In the genomic region with DNA sequence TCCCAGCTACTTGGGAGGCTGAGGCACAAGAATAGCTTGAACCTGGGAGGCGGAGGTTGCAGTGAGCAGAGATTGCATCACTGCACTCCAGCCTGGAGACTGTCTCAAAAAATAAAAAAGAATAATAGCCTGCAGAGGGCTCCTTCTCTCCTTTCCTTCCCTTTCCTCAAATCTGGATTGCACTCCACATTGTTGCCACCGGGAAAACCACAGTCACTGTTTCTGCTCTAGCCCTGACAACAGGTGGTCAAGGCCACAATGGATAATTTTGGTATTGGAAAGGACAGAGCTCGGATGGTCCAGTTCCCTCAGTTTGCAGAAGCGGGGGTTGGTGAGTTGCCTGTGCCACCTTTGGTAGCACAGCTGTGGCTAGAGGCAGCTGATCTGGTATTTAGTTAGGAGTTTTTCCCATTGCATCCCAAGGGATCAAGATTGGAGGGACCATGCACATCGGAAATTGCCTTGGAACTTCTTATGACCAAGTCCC, we compare ENCODE assay signal across 13 cellular contexts. TPM values are rescaled to one million over a fixed set of nuclear protein-coding genes. Genes with fewer than 3 reads are reported as not detected.
A peak's percentile ranks its signal among the peaks of the same experiment; 100 is the strongest.
DNase-seq lines count a peak whose midpoint lies in the region; ATAC-seq, FAIRE-seq and TF ChIP-seq lines count a peak whose summit lies in the region.
"Had no signal": no experiment of that assay in that cellular context is flagged by ENCODE, and none has a peak within 500 bp of the region (broad histone marks: within the 10 kb centered on the region; RNA-seq: fewer than 3 reads in every experiment).

No MANE protein-coding gene starts in this region.

- TF ChIP-seq POLR2A in K562 (conservative IDR thresholded peaks at IDR 0.05): no peak

- H4K20me1 ChIP-seq in BLaER1 treated with 17β-estradiol and CSF1 and Interleukin-3, amounts not matched to agents 10 nM and 100 nM: no peaks in the 10 kb centered on the region
- H4K20me1 ChIP-seq in K562 (replicated peaks; ENCODE audit: control insufficient read depth, insufficient read depth, low read length): no peaks in the 10 kb centered on the region

- intact Hi-C loops in K562 (cut with micrococcal nuclease): no loop called here
- intact Hi-C loops in activated CD4-positive, alpha-beta T cell treated with anti-CD3 and anti-CD28 coated beads for 36 hours (cut with DNase I, micrococcal nuclease): no loop called here

- H3K27ac Mint-ChIP-seq in activated naive CD4-positive, alpha-beta T cell treated with anti-CD3 and anti-CD28 coated beads, Interleukin-2, amount 10 ng/mL, durations not matched to agents 7 days and 5 days: no peak overlapping the region
- no peak overlapping the region for H3K27ac Mint-ChIP-seq in activated CD4-positive, alpha-beta T cell treated with anti-CD3 and anti-CD28 coated beads for 36 hours

- H3K9me3 ChIP-seq in BLaER1 treated with 17β-estradiol and CSF1 and Interleukin-3, amounts not matched to agents 10 nM and 100 nM (replicated peaks in 1 of 11): no peaks in the 10 kb centered on the region
- no peaks in the 10 kb centered on the region for H3K9me3 ChIP-seq in K562 (replicated peaks; ENCODE audit: control insufficient read depth, insufficient read depth, low read depth, low read length)

- in situ Hi-C loops in K562 (cut with MboI): loop anchor here (5.0 kb wide), 2 partner anchors 153 to 413 kb away; no protein-coding TSS in a partner anchor

- peak; percentile 29; the same call in 1 of the 3 replicates for ATAC-seq in K562
- no peak for ATAC-seq in HG03521 (IDR thresholded peaks at IDR 0.05; ENCODE audit: unreplicated experiment)
- no peak for ATAC-seq in activated CD4-positive, alpha-beta T cell treated with anti-CD3 and anti-CD28 coated beads for 36 hours

- H3K9me1 ChIP-seq in K562 (ENCODE audit: control insufficient read depth, insufficient read depth, low read length): no peaks in the 10 kb centered on the region

- FAIRE-seq in K562 (lab: Jason Lieb, UNC): no peak
- FAIRE-seq: GM12891 had no signal

- no peaks in the 10 kb centered on the region for H3K79me2 ChIP-seq in K562 (ENCODE audit: control insufficient read depth, insufficient read depth, low read length)

- 0 out of 22 replicates have a peak overlapping the region, but pooled peaks of 1 of the 11 experiments have one; percentile 5 for H3K9ac ChIP-seq in BLaER1 treated with 17β-estradiol and CSF1 and Interleukin-3, amounts not matched to agents 10 nM and 100 nM
- no peak overlapping the region for H3K9ac ChIP-seq in K562 (ENCODE audit: insufficient read depth in 1 of 2, low read depth in 2 of 2, low read length in 2 of 2)

- no peak overlapping the region for H3K4me3 Mint-ChIP-seq in activated naive CD4-positive, alpha-beta T cell treated with anti-CD3 and anti-CD28 coated beads, Interleukin-2, amount 10 ng/mL, durations not matched to agents 7 days and 5 days
- no peak overlapping the region for H3K4me3 Mint-ChIP-seq in activated CD4-positive, alpha-beta T cell treated with anti-CD3 and anti-CD28 coated beads for 36 hours

- CTCF ChIA-PET in K562 (lab: Yijun Ruan, JAX; ENCODE audit: low intra/inter-chr PET ratio): interaction anchor here (0.6 to 1.1 kb wide), 4 partner anchors 56 to 346 kb away, joined by 3 to 8 read pairs (median 4); no protein-coding TSS in a partner anchor
- CTCF ChIA-PET in activated naive CD4-positive, alpha-beta T cell treated with anti-CD3 and anti-CD28 coated beads, Interleukin-2, amount 10 ng/mL, durations not matched to agents 7 days and 5 days (lab: Charles Lee): interaction anchor here (0.9 to 8.7 kb wide), 3 partner anchors 148 to 417 kb away, joined by 4 to 153 read pairs (median 4); no protein-coding TSS in a partner anchor
- CTCF ChIA-PET in activated CD4-positive, alpha-beta T cell treated with anti-CD3 and anti-CD28 coated beads for 36 hours (lab: Charles Lee): interaction anchor here (0.9 to 8.2 kb wide), 3 partner anchors 64 to 151 kb away, joined by 3 to 173 read pairs (median 3); no protein-coding TSS in a partner anchor

- peaks cover 7 to 52% (median 43%) of the 10 kb centered on the region in 10 experiments for H3K4me1 ChIP-seq in BLaER1 treated with 17β-estradiol and CSF1 and Interleukin-3, amounts not matched to agents 10 nM and 100 nM
- 0 out of 5 replicates have a peak, but pooled peaks cover 0 to 3% of the 10 kb centered on the region in 2 experiments for H3K4me1 ChIP-seq in K562 (replicated peaks in 1 of 2; ENCODE audit: control insufficient read depth in 2 of 2, insufficient read depth in 2 of 2, low read length in 2 of 2)

- DNase-seq in HT-29 (ENCODE audit: low spot score): peak; percentile 26
- DNase-seq in K562 (ENCODE audit: extremely low read depth in 1 of 4, low spot score in 3 of 4): no peak
- DNase-seq in kidney epithelial cell (ENCODE audit: low read depth): no peak
- DNase-seq in pons (ENCODE audit: low spot score): no peak
- no peak for DNase-seq in activated naive CD4-positive, alpha-beta T cell treated with anti-CD3 and anti-CD28 coated beads, Interleukin-2, amount 10 ng/mL, durations not matched to agents 7 days and 5 days
- no peak for DNase-seq in activated CD4-positive, alpha-beta T cell treated with anti-CD3 and anti-CD28 coated beads for 36 hours
- DNase-seq: activated CD4-positive, alpha-beta T cell treated with anti-CD3 and anti-CD28 coated beads, Interleukin-2, amount 50 U/mL, for 1 hour; NCI-H446 had no signal

- H3K36me3 ChIP-seq in BLaER1 treated with 17β-estradiol and CSF1 and Interleukin-3, amounts not matched to agents 10 nM and 100 nM: no peaks in the 10 kb centered on the region
- H3K36me3 ChIP-seq in K562 (ENCODE audit: control insufficient read depth, insufficient read depth, low read length) (no peaks in the 10 kb centered on the region), kidney epithelial cell (ENCODE audit: control insufficient read depth, insufficient read depth, low read length) (no peaks in the 10 kb centered on the region)

- no peak overlapping the region for H3K27ac ChIP-seq in BLaER1 treated with 17β-estradiol and CSF1 and Interleukin-3, amounts not matched to agents 10 nM and 100 nM
- no peak overlapping the region for H3K27ac ChIP-seq in K562 (ENCODE audit: extremely low read depth, low read depth, low read length)

- peaks cover 7% of the 10 kb centered on the region for H3K4me1 Mint-ChIP-seq in activated naive CD4-positive, alpha-beta T cell treated with anti-CD3 and anti-CD28 coated beads, Interleukin-2, amount 10 ng/mL, durations not matched to agents 7 days and 5 days
- peaks cover 5% of the 10 kb centered on the region for H3K4me1 Mint-ChIP-seq in activated CD4-positive, alpha-beta T cell treated with anti-CD3 and anti-CD28 coated beads for 36 hours

- H3K9me3 Mint-ChIP-seq in activated naive CD4-positive, alpha-beta T cell treated with anti-CD3 and anti-CD28 coated beads, Interleukin-2, amount 10 ng/mL, durations not matched to agents 7 days and 5 days: no peaks in the 10 kb centered on the region
- H3K9me3 Mint-ChIP-seq in activated CD4-positive, alpha-beta T cell treated with anti-CD3 and anti-CD28 coated beads for 36 hours (ENCODE audit: low read depth): no peaks in the 10 kb centered on the region

- TF ChIP-seq CTCF in K562 (IDR thresholded peaks at IDR 0.05 in 2 of 3, conservative IDR thresholded peaks at IDR 0.05 in 1 of 3; ENCODE audit: insufficient read depth in 2 of 3, low read depth in 1 of 3, low read length in 3 of 3): peak in 2 of 3 experiments; percentile 15 to 20; a peak in 3 of 6 replicates
- peak; percentile 24 for TF ChIP-seq CTCF in kidney epithelial cell (IDR thresholded peaks at IDR 0.05; ENCODE audit: insufficient read depth, low read length, poor library complexity, severe bottlenecking)

- no peaks in the 10 kb centered on the region for H3K36me3 Mint-ChIP-seq in activated naive CD4-positive, alpha-beta T cell treated with anti-CD3 and anti-CD28 coated beads, Interleukin-2, amount 10 ng/mL, durations not matched to agents 7 days and 5 days
- no peaks in the 10 kb centered on the region for H3K36me3 Mint-ChIP-seq in activated CD4-positive, alpha-beta T cell treated with anti-CD3 and anti-CD28 coated beads for 36 hours (ENCODE audit: low read depth)

- TF ChIP-seq EP300 in K562 (IDR thresholded peaks at IDR 0.05; ENCODE audit: low read length): no peak

- no TSS peak for BruUV-seq in K562 (replicated peaks; lab: Mats Ljungman, UMichigan)

- TF ChIP-seq RAD21 in K562 (CRISPR knock-in tag; conservative IDR thresholded peaks at IDR 0.05 in 1 of 2, IDR thresholded peaks at IDR 0.05 in 1 of 2): peak; percentile 10 to 44; a peak in 2 of 4 replicates

- WGBS in K562 (ENCODE audit: insufficient coverage, low coverage, missing lambda C conversion rate): 13% methylated on average over 5 of the region's 5 CpGs

- no peak overlapping the region for H3K4me3 ChIP-seq in BLaER1 treated with 17β-estradiol and CSF1 and Interleukin-3, amounts not matched to agents 10 nM and 100 nM
- no peak overlapping the region for H3K4me3 ChIP-seq in K562
- H3K4me3 ChIP-seq in kidney epithelial cell (ENCODE audit: low read depth, low read length): no peak overlapping the region

- no peaks in the 10 kb centered on the region for H3K27me3 ChIP-seq in BLaER1 treated with 17β-estradiol and CSF1 and Interleukin-3, amounts not matched to agents 10 nM and 100 nM
- no peaks in the 10 kb centered on the region for H3K27me3 ChIP-seq in K562 (ENCODE audit: control insufficient read depth in 2 of 2, insufficient read depth in 2 of 2, low read length in 2 of 2)
- H3K27me3 ChIP-seq in kidney epithelial cell (ENCODE audit: control insufficient read depth, insufficient read depth, low read length): no peaks in the 10 kb centered on the region

- POLR2A ChIA-PET in K562 (lab: Yijun Ruan, JAX): no interaction called here
- POLR2A ChIA-PET in activated CD4-positive, alpha-beta T cell treated with anti-CD3 and anti-CD28 coated beads for 36 hours (lab: Charles Lee): no interaction called here

- no peak overlapping the region for H2AFZ ChIP-seq in K562 (ENCODE audit: low read depth, low read length)

- peaks cover 8% of the 10 kb centered on the region for H3K27me3 Mint-ChIP-seq in activated naive CD4-positive, alpha-beta T cell treated with anti-CD3 and anti-CD28 coated beads, Interleukin-2, amount 10 ng/mL, durations not matched to agents 7 days and 5 days
- H3K27me3 Mint-ChIP-seq in activated CD4-positive, alpha-beta T cell treated with anti-CD3 and anti-CD28 coated beads for 36 hours: peaks cover 6% of the 10 kb centered on the region

- H3K4me2 ChIP-seq in BLaER1 treated with 17β-estradiol and CSF1 and Interleukin-3, amounts not matched to agents 10 nM and 100 nM: peak overlapping the region in 10 of 11 experiments; percentile 5 to 86 (median 75); a peak in 18 of 22 replicates
- no peak overlapping the region for H3K4me2 ChIP-seq in K562 (ENCODE audit: insufficient read depth, low read length)

RNA-seq across cellular contexts. Expression of a gene that starts 44.7 kb away (rescaled TPM):
- total RNA-seq in HT-29 (2014; rRNA removed; shearing (Covaris generic)): not detected in 2 replicates
- total RNA-seq in K562 (2011; cell fraction: chromatin; rRNA removed; ENCODE audit: low replicate concordance): not detected in 2 replicates
- total RNA-seq in K562 (2011; cell fraction: nucleolus; rRNA removed): not detected in 2 replicates
- total RNA-seq in K562 (2011; cell fraction: nucleoplasm; rRNA removed): not detected in 2 replicates
- total RNA-seq in K562 (2014; rRNA removed) (not detected in 2 replicates), K562 (2014; rRNA removed; fragmentation: Illumina TruSeq; extraction: Trizol) (not detected in 2 replicates), K562 (2015; rRNA removed; fragmentation: Illumina TruSeq; extraction: Trizol) (not detected in 2 replicates), K562 (2021) (not detected in 2 replicates), kidney epithelial cell (not detected in 2 replicates)
- polyA plus RNA-seq in K562 (2011; rRNA removed) (not detected in 2 replicates), K562 (2014; fragmentation: Illumina TruSeq; extraction: Trizol) (not detected in 2 replicates), K562 (2014; fragmentation: Nextera tagmentation; extraction: Ambion mirVana) (not detected), K562 (2014; rRNA removed) (not detected in 2 replicates)
- polyA plus RNA-seq in K562 (2011; cell fraction: cytosol; rRNA removed): not detected in 2 replicates
- not detected in 2 replicates for polyA plus RNA-seq in K562 (2011; cell fraction: nucleus; rRNA removed)
- polyA plus RNA-seq in K562 (2012): not detected in 2 replicates
- polyA minus RNA-seq in K562 (2011; rRNA and poly(A)+ RNA removed): not detected in 2 replicates
- not detected in 2 replicates for polyA minus RNA-seq in K562 (2011; cell fraction: cytosol; rRNA and poly(A)+ RNA removed)
- polyA minus RNA-seq in K562 (2011; cell fraction: nucleus; rRNA and poly(A)+ RNA removed): not detected in 2 replicates
- total RNA-seq in activated CD4-positive, alpha-beta T cell treated with anti-CD3 and anti-CD28 coated beads for 36 hours: not detected
- total RNA-seq: dermis microvascular lymphatic vessel endothelial cell, mucosa of gallbladder had no signal

RNA-seq across cellular contexts. Expression of a gene that starts 52.8 kb away (rescaled TPM):
- total RNA-seq in HT-29 (2014; rRNA removed; shearing (Covaris generic)): 9.9 and 11.9 TPM in 2 replicates
- 14.3 and 15.6 TPM in 2 replicates for total RNA-seq in K562 (2011; cell fraction: chromatin; rRNA removed; ENCODE audit: low replicate concordance)
- total RNA-seq in K562 (2011; cell fraction: nucleolus; rRNA removed): 9.3 and 11.7 TPM in 2 replicates
- total RNA-seq in K562 (2011; cell fraction: nucleoplasm; rRNA removed): 13.7 and 18.9 TPM in 2 replicates
- 18.1 and 18.3 TPM in 2 replicates for total RNA-seq in K562 (2014; rRNA removed)
- 24.9 and 25.7 TPM in 2 replicates for total RNA-seq in K562 (2014; rRNA removed; fragmentation: Illumina TruSeq; extraction: Trizol)
- 26.7 and 27.0 TPM in 2 replicates for total RNA-seq in K562 (2015; rRNA removed; fragmentation: Illumina TruSeq; extraction: Trizol)
- 17.8 and 22.5 TPM in 2 replicates for total RNA-seq in K562 (2021)
- polyA plus RNA-seq in K562 (2011; rRNA removed): 18.6 and 24.6 TPM in 2 replicates
- polyA plus RNA-seq in K562 (2011; cell fraction: cytosol; rRNA removed): 14.0 and 17.9 TPM in 2 replicates
- 13.6 and 15.6 TPM in 2 replicates for polyA plus RNA-seq in K562 (2011; cell fraction: nucleus; rRNA removed)
- polyA plus RNA-seq in K562 (2012): 15.0 and 17.9 TPM in 2 replicates
- 27.7 and 31.9 TPM in 2 replicates for polyA plus RNA-seq in K562 (2014; fragmentation: Illumina TruSeq; extraction: Trizol)
- polyA plus RNA-seq in K562 (2014; fragmentation: Nextera tagmentation; extraction: Ambion mirVana): 10 to 100 TPM; 25.4 to 28.1 TPM
- polyA plus RNA-seq in K562 (2014; rRNA removed): 17.8 and 20.6 TPM in 2 replicates
- 14.8 and 17.0 TPM in 2 replicates for polyA minus RNA-seq in K562 (2011; rRNA and poly(A)+ RNA removed)
- 6.7 and 9.9 TPM in 2 replicates for polyA minus RNA-seq in K562 (2011; cell fraction: cytosol; rRNA and poly(A)+ RNA removed)
- 6.3 and 6.7 TPM in 2 replicates for polyA minus RNA-seq in K562 (2011; cell fraction: nucleus; rRNA and poly(A)+ RNA removed)
- total RNA-seq in kidney epithelial cell: 5.8 and 6.4 TPM in 2 replicates
- 10 to 100 TPM; 20.2 to 23.0 TPM for total RNA-seq in activated CD4-positive, alpha-beta T cell treated with anti-CD3 and anti-CD28 coated beads for 36 hours
